Comparison of ENCODE assay signal across 26 cellular contexts in the genomic region with DNA sequence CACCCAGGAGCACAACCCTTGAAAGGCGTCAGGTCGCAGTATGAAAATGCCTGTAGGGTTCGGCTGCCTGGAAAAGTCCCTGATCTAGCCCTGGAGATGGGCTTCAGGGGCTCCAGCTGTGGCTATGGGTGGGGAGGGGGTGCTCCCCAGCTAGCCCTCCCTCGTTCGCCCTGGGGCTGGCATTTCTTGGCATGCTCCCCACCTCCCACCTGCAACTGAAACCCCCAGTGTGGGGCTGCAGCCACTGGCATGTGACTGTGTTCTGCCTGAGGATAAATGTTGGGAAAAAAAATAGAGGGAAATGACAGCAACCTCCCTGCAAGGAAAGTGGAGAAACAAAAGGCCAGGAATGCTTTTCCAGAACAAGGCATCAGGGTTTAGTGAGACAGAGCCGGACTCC.
"Had no signal": no experiment of that assay in that cellular context is flagged by ENCODE, and none has a peak within 500 bp of the region (broad histone marks: within the 10 kb centered on the region; RNA-seq: fewer than 3 reads in every experiment).

No MANE protein-coding gene starts in this region.

- H3K27me3 ChIP-seq: body of pancreas, colonic mucosa, gastroesophageal sphincter, pancreas, tibial artery had no signal

- H3K36me3 ChIP-seq: colonic mucosa, gastroesophageal sphincter, neutrophil, pancreas, prostate gland, tibial artery had no signal

- DNase-seq: activated CD4-positive, alpha-beta T cell treated with anti-CD3 and anti-CD28 coated beads for 36 hours; activated CD4-positive, CD25-positive, alpha-beta regulatory T cell; activated CD8-positive, alpha-beta T cell treated with anti-CD3 and anti-CD28 coated beads, Interleukin-2, amount 10 ng/mL, durations not matched to agents 7 days and 5 days; activated effector memory CD4-positive, alpha-beta T cell treated with Interleukin-2 at 50 U/mL for 16 hours; activated naive CD4-positive, alpha-beta T cell treated with Interleukin-2 at 50 U/mL for 16 hours; anterior cingulate cortex; body of pancreas; colonic mucosa; effector CD8-positive, alpha-beta T cell; hippocampal formation; immature natural killer cell; kidney; left colon; mammary epithelial cell; midbrain; natural killer cell; pancreas; retina; small intestine; stimulated activated CD4-positive, alpha-beta T cell treated with anti-CD3 and anti-CD28 coated beads, Interleukin-4, amount 100 ng/mL, for 24 hours; stimulated activated naive CD8-positive, alpha-beta T cell treated with anti-CD3 and anti-CD28 coated beads, Interleukin-15, amount 100 ng/mL, for 72 hours; tibial artery had no signal

- H3K4me3 ChIP-seq: body of pancreas, colonic mucosa, gastroesophageal sphincter, pancreas, prostate gland, tibial artery had no signal

- H3K4me1 ChIP-seq: body of pancreas, colonic mucosa, pancreas, prostate gland had no signal

- H3K27ac ChIP-seq: body of pancreas, colonic mucosa, epithelial cell of prostate, gastroesophageal sphincter, neutrophil, pancreas, prostate gland, tibial artery had no signal

- H3K9me3 ChIP-seq: body of pancreas, colonic mucosa, gastroesophageal sphincter, neutrophil, pancreas, prostate gland, tibial artery had no signal
